Comparison of ENCODE assay signal across 18 cellular contexts in the genomic region with DNA sequence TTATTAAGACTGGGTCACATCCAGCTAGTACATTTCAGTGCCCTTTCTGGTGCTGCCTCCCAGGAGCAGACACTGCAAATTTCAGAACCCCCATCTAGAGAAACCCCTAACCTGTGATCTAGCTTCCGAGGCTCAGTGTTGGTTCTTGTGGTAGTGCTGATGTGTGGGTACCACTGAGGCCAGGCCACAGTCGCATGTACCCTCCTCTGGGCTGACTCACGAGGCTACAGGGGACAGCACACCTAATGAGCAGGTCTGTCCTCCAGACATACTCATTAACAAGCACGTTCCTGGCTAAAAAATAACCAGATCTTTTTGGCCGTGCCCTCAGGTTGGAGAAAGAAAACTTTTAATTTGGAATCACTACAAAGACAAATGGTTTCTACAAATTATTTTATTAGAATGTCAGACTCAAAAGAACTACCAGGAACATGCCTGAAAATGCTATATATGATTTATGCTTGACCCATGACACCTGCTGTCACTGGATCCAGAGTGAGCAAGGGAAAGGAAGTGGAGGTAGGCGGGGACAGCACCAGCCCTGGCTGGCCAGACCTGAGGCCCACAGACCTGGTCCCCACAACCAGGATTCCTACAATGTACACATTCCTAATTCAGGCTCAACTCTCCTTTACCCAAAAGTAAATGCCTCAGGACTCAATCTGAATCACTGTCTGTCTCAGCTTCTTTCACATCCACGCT. TPM values are rescaled to one million over a fixed set of nuclear protein-coding genes. Genes with fewer than 3 reads are reported as not detected.
A peak's percentile ranks its signal among the peaks of the same experiment; 100 is the strongest.
DNase-seq lines count a peak whose midpoint lies in the region; ATAC-seq, FAIRE-seq and TF ChIP-seq lines count a peak whose summit lies in the region.
"Had no signal": no experiment of that assay in that cellular context is flagged by ENCODE, and none has a peak within 500 bp of the region (broad histone marks: within the 10 kb centered on the region; RNA-seq: fewer than 3 reads in every experiment).

No MANE protein-coding gene starts in this region.

- H2BK120ac ChIP-seq in mesenchymal stem cell (ENCODE audit: low read depth, low read length): no peak overlapping the region

- H2BK5ac ChIP-seq in mesenchymal stem cell (ENCODE audit: low read depth, low read length, poor library complexity, severe bottlenecking): no peak overlapping the region

- H3K9ac ChIP-seq in DND-41 (ENCODE audit: low read depth, low read length) (no peak overlapping the region), mesenchymal stem cell (ENCODE audit: low read length) (peak overlapping the region; percentile 15)

- H3K4me3 ChIP-seq in ACC112 (ENCODE audit: low read depth, low read length): no peak overlapping the region
- no peak overlapping the region for H3K4me3 ChIP-seq in DND-41 (ENCODE audit: low read depth in 1 of 2, low read length in 2 of 2)
- no peak overlapping the region for H3K4me3 ChIP-seq in mesenchymal stem cell (ENCODE audit: insufficient read depth in 1 of 2, low read depth in 1 of 2, low read length in 2 of 2)
- no peak overlapping the region for H3K4me3 ChIP-seq in gastrocnemius medialis
- H3K4me3 ChIP-seq: HAP-1, lung, right atrium auricular region had no signal

- no peak overlapping the region for H3K4me3 Mint-ChIP-seq in activated T-helper 17 cell treated with anti-CD3 and anti-CD28 coated beads, Interleukin-2, amount 50 U/mL, for 72 hours

- H3K9me3 ChIP-seq in DND-41 (ENCODE audit: insufficient read depth, low read length, severe bottlenecking): no peaks in the 10 kb centered on the region
- H3K9me3 ChIP-seq in mesenchymal stem cell (ENCODE audit: control insufficient read depth, low read length): no peaks in the 10 kb centered on the region
- H3K9me3 ChIP-seq in gastrocnemius medialis: no peaks in the 10 kb centered on the region
- H3K9me3 ChIP-seq: HAP-1, right atrium auricular region had no signal

- peaks cover 17% of the 10 kb centered on the region for H4K20me1 ChIP-seq in DND-41 (ENCODE audit: insufficient read depth, low read length)

- peaks cover 14% of the 10 kb centered on the region for H3K79me1 ChIP-seq in mesenchymal stem cell (replicated peaks; ENCODE audit: low read length, poor library complexity, severe bottlenecking)

- no peak overlapping the region for H2BK12ac ChIP-seq in mesenchymal stem cell (ENCODE audit: low read length in 2 of 2)

- H3K36me3 ChIP-seq in ACC112 (ENCODE audit: insufficient read depth, low read length) (0 out of 2 replicates have a peak, but pooled peaks cover 15% of the 10 kb centered on the region), DND-41 (ENCODE audit: insufficient read depth, low read length) (peaks cover 88% of the 10 kb centered on the region), mesenchymal stem cell (ENCODE audit: control insufficient read depth in 1 of 2, insufficient read depth in 2 of 2, low read depth in 1 of 2, low read length in 2 of 2) (peaks cover 62 to 85% of the 10 kb centered on the region in 2 experiments), gastrocnemius medialis (peaks cover 0 to 94% of the 10 kb centered on the region in 2 donors)

- peaks cover 100% of the 10 kb centered on the region for H3K36me3 Mint-ChIP-seq in activated T-helper 17 cell treated with anti-CD3 and anti-CD28 coated beads, Interleukin-2, amount 50 U/mL, for 72 hours (ENCODE audit: low read depth)

- peak overlapping the region; percentile 52 for H3K27ac Mint-ChIP-seq in activated T-helper 17 cell treated with anti-CD3 and anti-CD28 coated beads, Interleukin-2, amount 50 U/mL, for 72 hours

- H2AK5ac ChIP-seq in mesenchymal stem cell (ENCODE audit: low read length, severe bottlenecking): no peak overlapping the region

- ATAC-seq in DND-41 (ENCODE audit: insufficient read depth, low read depth) (0 out of 3 replicates have a peak, but pooled peaks have one; percentile 14), gastrocnemius medialis (no peak)
- ATAC-seq in activated T-helper 17 cell treated with anti-CD3 and anti-CD28 coated beads, Interleukin-2, amount 50 U/mL, for 72 hours (replicated peaks): peak; percentile 63

- no peak overlapping the region for H3K18ac ChIP-seq in mesenchymal stem cell (ENCODE audit: low read depth in 1 of 2, low read length in 2 of 2)

- H3K4ac ChIP-seq in mesenchymal stem cell (ENCODE audit: low read depth in 1 of 2, low read length in 2 of 2): no peak overlapping the region

- H3K4me1 ChIP-seq in ACC112 (ENCODE audit: control insufficient read depth, insufficient read depth, low read length, unreplicated experiment) (peaks cover 7% of the 10 kb centered on the region), DND-41 (ENCODE audit: insufficient read depth, low read length) (no peaks in the 10 kb centered on the region), mesenchymal stem cell (ENCODE audit: control insufficient read depth, insufficient read depth, low read depth, low read length) (no peaks in the 10 kb centered on the region), gastrocnemius medialis (no peaks in the 10 kb centered on the region)
- H3K4me1 ChIP-seq: HAP-1, right atrium auricular region had no signal

- intact Hi-C loops in gastrocnemius medialis (cut with DNase I; ENCODE audit: low total_unique reads): no loop called here

- no peak overlapping the region for H3K23ac ChIP-seq in mesenchymal stem cell (ENCODE audit: low read length in 2 of 2)

- H2AFZ ChIP-seq in ACC112 (ENCODE audit: low read length, unreplicated experiment) (no peak overlapping the region), DND-41 (ENCODE audit: low read depth, low read length) (no peak overlapping the region), mesenchymal stem cell (ENCODE audit: low read depth, low read length) (no peak overlapping the region)

- DNase-seq in DND-41: no peak
- DNase-seq in mesenchymal stem cell: no peak
- no peak for DNase-seq in gastrocnemius medialis
- DNase-seq in cortex of kidney (lab: John Stamatoyannopoulos, UW): no peak
- DNase-seq in GM12892 (ENCODE audit: insufficient read length): no peak
- DNase-seq in effector CD4-positive, alpha-beta T cell: no peak
- DNase-seq: central memory CD4-positive, alpha-beta T cell; NCI-H2029 treated with DMSO at 0.1 percent for 48 hours; NCI-H526; stimulated activated CD4-positive, alpha-beta T cell treated with anti-CD3 and anti-CD28 coated beads, Interleukin-1b, Interleukin-23, amount 100 ng/mL, for 48 hours had no signal

- no peaks in the 10 kb centered on the region for H3K9me3 Mint-ChIP-seq in activated T-helper 17 cell treated with anti-CD3 and anti-CD28 coated beads, Interleukin-2, amount 50 U/mL, for 72 hours

- H3K4me2 ChIP-seq in DND-41 (ENCODE audit: insufficient read depth, low read length) (no peak overlapping the region), mesenchymal stem cell (ENCODE audit: low read length, poor library complexity, severe bottlenecking) (no peak overlapping the region)

- TF ChIP-seq POLR2A in gastrocnemius medialis (IDR thresholded peaks at IDR 0.05): no peak
- no peak; the same call in 1 of the 2 replicates for TF ChIP-seq POLR2A in GM12892 (IDR thresholded peaks at IDR 0.05; ENCODE audit: low read depth, low read length)

- peak overlapping the region; percentile 1; the same call in 1 of the 2 replicates for H3K27ac ChIP-seq in ACC112 (ENCODE audit: low read depth, low read length)
- H3K27ac ChIP-seq in DND-41 (ENCODE audit: low read length): no peak overlapping the region
- peak overlapping the region; percentile 8 for H3K27ac ChIP-seq in mesenchymal stem cell (ENCODE audit: low read length, poor library complexity, severe bottlenecking)
- H3K27ac ChIP-seq in gastrocnemius medialis: no peak overlapping the region
- H3K27ac ChIP-seq: C4-2B, right atrium auricular region had no signal

- no peak overlapping the region for H2BK15ac ChIP-seq in mesenchymal stem cell (ENCODE audit: low read depth, poor library complexity, severe bottlenecking)

- in situ Hi-C loops in gastrocnemius medialis (cut with MboI; ENCODE audit: low sequenced_read_pairs in 4 of 4): loop anchor here in 1 of 4 donors (25.0 kb wide), 2 partner anchors 137 to 262 kb away; a partner anchor contains a TSS

- no peak for FAIRE-seq in GM12892 (lab: Jason Lieb, UNC)
- FAIRE-seq: GM12891 had no signal

- TF ChIP-seq CTCF in DND-41 (IDR thresholded peaks at IDR 0.05; ENCODE audit: borderline replicate concordance, extremely low read depth, low read length, poor library complexity, severe bottlenecking): no peak
- no peak for TF ChIP-seq CTCF in gastrocnemius medialis (IDR thresholded peaks at IDR 0.05 in 4 of 5, conservative IDR thresholded peaks at IDR 0.05 in 1 of 5)

- no peak overlapping the region for H3K14ac ChIP-seq in mesenchymal stem cell (ENCODE audit: low read length in 2 of 2)

- H4K91ac ChIP-seq in mesenchymal stem cell (ENCODE audit: low read length): no peak overlapping the region

- 81% methylated on average over 2 of the region's 7 CpGs for WGBS in mesenchymal stem cell

- no peak overlapping the region for H4K8ac ChIP-seq in mesenchymal stem cell (ENCODE audit: low read length)

- H3K4me1 Mint-ChIP-seq in activated T-helper 17 cell treated with anti-CD3 and anti-CD28 coated beads, Interleukin-2, amount 50 U/mL, for 72 hours: no peaks in the 10 kb centered on the region

- H3K27me3 Mint-ChIP-seq in activated T-helper 17 cell treated with anti-CD3 and anti-CD28 coated beads, Interleukin-2, amount 50 U/mL, for 72 hours: no peaks in the 10 kb centered on the region

- H3K79me2 ChIP-seq in ACC112 (ENCODE audit: control insufficient read depth, insufficient read depth, low read length, unreplicated experiment) (no peaks in the 10 kb centered on the region), DND-41 (ENCODE audit: insufficient read depth, low read length) (no peaks in the 10 kb centered on the region)

- no peaks in the 10 kb centered on the region for H3K27me3 ChIP-seq in ACC112 (ENCODE audit: insufficient read depth, low read length)
- H3K27me3 ChIP-seq in DND-41 (ENCODE audit: insufficient read depth, low read length, poor library complexity): no peaks in the 10 kb centered on the region
- H3K27me3 ChIP-seq in mesenchymal stem cell (ENCODE audit: control insufficient read depth in 1 of 2, insufficient read depth in 1 of 2, low read length in 2 of 2): no peaks in the 10 kb centered on the region
- no peaks in the 10 kb centered on the region for H3K27me3 ChIP-seq in gastrocnemius medialis
- H3K27me3 ChIP-seq: right atrium auricular region had no signal

RNA-seq across cellular contexts. Expression of a gene that starts 8.5 kb away (rescaled TPM):
- total RNA-seq in activated T-helper 17 cell treated with anti-CD3 and anti-CD28 coated beads, Interleukin-2, amount 50 U/mL, for 72 hours: 10 to 100 TPM; 71.4 to 81.3 TPM
- polyA plus RNA-seq in mesenchymal stem cell (2013, experiment 1 of 2): 33.6 TPM
- polyA plus RNA-seq in mesenchymal stem cell (2013, experiment 2 of 2): 32.9 TPM
- 100 to 1,000 TPM in 1 of 4 donors, 10 to 100 TPM in 3; 73.5 to 102 (median 95.6) TPM for total RNA-seq in gastrocnemius medialis
- 34.5 TPM for polyA plus RNA-seq in GM12892 (2012; ENCODE audit: missing spikeins)

RNA-seq across cellular contexts. Expression of a gene that starts 8.7 kb away (rescaled TPM):
- total RNA-seq in activated T-helper 17 cell treated with anti-CD3 and anti-CD28 coated beads, Interleukin-2, amount 50 U/mL, for 72 hours: 10 to 100 TPM; 23.8 to 25.4 TPM
- polyA plus RNA-seq in mesenchymal stem cell (2013, experiment 1 of 2): 56.4 TPM
- 55.0 TPM for polyA plus RNA-seq in mesenchymal stem cell (2013, experiment 2 of 2)
- 10 to 100 TPM; 27.1 to 38.8 (median 30.9) TPM for total RNA-seq in gastrocnemius medialis
- 9.1 TPM for polyA plus RNA-seq in GM12892 (2012; ENCODE audit: missing spikeins)

RNA-seq across cellular contexts. Expression of a gene that starts 30.8 kb away (rescaled TPM):
- 100 to 1,000 TPM; 155 to 198 TPM for total RNA-seq in activated T-helper 17 cell treated with anti-CD3 and anti-CD28 coated beads, Interleukin-2, amount 50 U/mL, for 72 hours
- polyA plus RNA-seq in mesenchymal stem cell (2013, experiment 1 of 2): 43.8 TPM
- 39.2 TPM for polyA plus RNA-seq in mesenchymal stem cell (2013, experiment 2 of 2)
- 10 to 100 TPM; 51.1 to 89.8 (median 67.4) TPM for total RNA-seq in gastrocnemius medialis
- polyA plus RNA-seq in GM12892 (2012; ENCODE audit: missing spikeins): 79.0 TPM

RNA-seq across cellular contexts. Expression of a gene that starts 50.6 kb away (rescaled TPM):
- total RNA-seq in activated T-helper 17 cell treated with anti-CD3 and anti-CD28 coated beads, Interleukin-2, amount 50 U/mL, for 72 hours: 10 to 100 TPM; 26.1 to 55.9 TPM
- polyA plus RNA-seq in mesenchymal stem cell (2013, experiment 1 of 2): 1.4 TPM
- 1.4 TPM for polyA plus RNA-seq in mesenchymal stem cell (2013, experiment 2 of 2)
- total RNA-seq in gastrocnemius medialis: 1 to 10 TPM in 1 of 4 donors, under 1 TPM in 2, not detected in 1; 0.75 to 2.1 (median 0.82) TPM
- polyA plus RNA-seq in GM12892 (2012; ENCODE audit: missing spikeins): 11.7 TPM
- polyA plus RNA-seq: neural cell had no signal

Comparison
In these comparisons a context has a peak if more than half of its experiments do, and no peak if none do; other contexts are left out.
1. H3K27ac ChIP-seq: peak in ACC112 (single experiment) and mesenchymal stem cell (single experiment); none in DND-41 (single experiment) and gastrocnemius medialis (0 of 4).
2. ATAC-seq: peak in DND-41 (single experiment) and activated T-helper 17 cell treated with anti-CD3 and anti-CD28 coated beads, Interleukin-2, amount 50 U/mL, for 72 hours (single experiment); none in gastrocnemius medialis (0 of 2).